In genomic region chr6:34546551-34547321, GRCh38 we compare ENCODE assay signal across 11 cellular contexts. TPM values are rescaled to one million over a fixed set of nuclear protein-coding genes. Genes with fewer than 3 reads are reported as not detected.
DNase-seq lines count a peak whose midpoint lies in the region; ATAC-seq and TF ChIP-seq lines count a peak whose summit lies in the region.
"Had no signal": no experiment of that assay in that cellular context is flagged by ENCODE, and none has a peak within 500 bp of the region (broad histone marks: within the 10 kb centered on the region; RNA-seq: fewer than 3 reads in every experiment).

No MANE protein-coding gene starts in this region.

- 26 to 66% (median 34%) methylated on average over 4 to 11 of the region's 11 CpGs for WGBS in adrenal gland, 4 donors

- DNase-seq in Ammon's horn (ENCODE audit: low spot score) (peak; percentile 62), NCI-H1694 treated with DMSO at 0.1 percent for 48 hours (lab: John Stamatoyannopoulos, UW) (peak; percentile 48), adrenal gland (peak; percentile 40 to 75 (median 72)), lower lobe of right lung (peak; percentile 69), NOMO-1 (lab: John Stamatoyannopoulos, UW; ENCODE audit: unreplicated experiment in 2 of 2) (no peak), GDM1 (lab: John Stamatoyannopoulos, UW) (no peak)
- DNase-seq: CD4-positive, alpha-beta T cell had no signal

- no peaks in the 10 kb centered on the region for H3K4me1 ChIP-seq in adrenal gland (replicated peaks in 1 of 2)
- peaks cover 16% of the 10 kb centered on the region for H3K4me1 ChIP-seq in lower lobe of right lung

- TF ChIP-seq CTCF in adrenal gland (IDR thresholded peaks at IDR 0.05): no peak
- no peak for TF ChIP-seq CTCF in lower lobe of right lung (IDR thresholded peaks at IDR 0.05)

- H3K36me3 ChIP-seq in adrenal gland (replicated peaks in 1 of 2) (no peaks in the 10 kb centered on the region), lower lobe of right lung (no peaks in the 10 kb centered on the region)
- H3K36me3 ChIP-seq: neural progenitor cell had no signal

- H3K27ac ChIP-seq in adrenal gland (no peak overlapping the region), lower lobe of right lung (peak overlapping the region; percentile 11)
- H3K27ac ChIP-seq: neural progenitor cell had no signal

- H3K27me3 ChIP-seq in adrenal gland (no peaks in the 10 kb centered on the region), lower lobe of right lung (ENCODE audit: low read depth) (no peaks in the 10 kb centered on the region)
- H3K27me3 ChIP-seq: neural progenitor cell had no signal

- H3K4me3 ChIP-seq in adrenal gland (no peak overlapping the region), lower lobe of right lung (no peak overlapping the region)
- H3K4me3 ChIP-seq: neural progenitor cell had no signal

- TF ChIP-seq POLR2A in adrenal gland (IDR thresholded peaks at IDR 0.05): no peak

- intact Hi-C loops in adrenal gland (cut with DNase I): no loop called here
- intact Hi-C loops in lower lobe of right lung (cut with DNase I): no loop called here

- H3K9me3 ChIP-seq in adrenal gland (replicated peaks in 1 of 3) (no peaks in the 10 kb centered on the region), lower lobe of right lung (no peaks in the 10 kb centered on the region)

- peak; percentile 56 to 61 for ATAC-seq in lower lobe of right lung
- no peak for ATAC-seq in HG02588 (IDR thresholded peaks at IDR 0.05; ENCODE audit: unreplicated experiment)
- ATAC-seq in GM21381 (IDR thresholded peaks at IDR 0.05; ENCODE audit: unreplicated experiment): no peak
- ATAC-seq: WTC11 had no signal

RNA-seq across cellular contexts. Expression of gene SPDEF, which starts 9.4 kb away (rescaled TPM):
- total RNA-seq in adrenal gland (under 1 TPM in 2 of 8 donors, not detected in 6; 0.14 TPM), lower lobe of right lung (3.5 TPM)
- polyA plus RNA-seq in adrenal gland: under 1 TPM in 1 of 3 donors, not detected in 2; 0.13 TPM

Comparison
In these comparisons a context has a peak if more than half of its experiments do, and no peak if none do; other contexts are left out.
1. DNase-seq: peak in Ammon's horn (single experiment), NCI-H1694 treated with DMSO at 0.1 percent for 48 hours (single experiment), adrenal gland (7 of 7) and lower lobe of right lung (single experiment); none in NOMO-1 (0 of 2) and GDM1 (single experiment).
2. ATAC-seq: peak in lower lobe of right lung (2 of 2); none in HG02588 (single experiment) and GM21381 (single experiment).